ENCODE assay signal across 1 cellular context in the genomic region with DNA sequence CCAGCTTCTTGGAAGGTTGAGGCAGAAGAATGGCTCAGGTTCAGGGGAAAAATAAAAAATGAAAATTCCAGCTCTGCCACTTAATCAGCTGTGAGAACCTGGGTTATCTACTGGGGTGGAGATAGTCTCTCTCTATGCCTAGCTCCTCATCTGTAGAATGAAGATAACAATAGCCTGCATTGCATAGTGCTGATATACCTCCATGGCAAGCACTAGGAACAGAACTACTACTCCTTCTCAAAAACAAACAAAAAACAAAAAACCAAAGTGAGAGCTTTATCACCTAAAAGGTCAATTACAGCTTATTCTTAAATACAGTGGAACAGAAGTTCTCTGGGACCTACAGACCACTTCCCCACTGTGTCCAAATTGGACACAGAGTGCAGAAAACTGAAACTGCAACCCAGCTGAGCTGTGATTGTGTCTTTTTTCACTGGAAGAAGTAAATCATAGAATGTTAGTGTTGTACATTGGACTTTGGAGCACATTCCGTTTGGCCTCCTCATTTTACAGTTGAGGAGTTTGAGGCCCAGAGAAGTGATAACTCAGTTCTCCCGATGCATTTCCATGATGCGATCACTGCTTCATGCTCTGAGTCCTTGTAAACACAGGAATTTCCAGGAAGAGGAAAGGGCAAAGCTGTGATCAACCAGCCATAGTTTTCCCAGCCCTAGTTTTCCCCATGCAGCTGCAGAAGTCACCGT.
A peak's percentile ranks its signal among the peaks of the same experiment; 100 is the strongest.
TF ChIP-seq lines count a peak whose summit lies in the region.

No MANE protein-coding gene starts in this region.

TF ChIP-seq in K562, 482 proteins besides CTCF, POLR2A, EP300 and RAD21 (continued from another document):
- TF ChIP-seq, protein P1, sequence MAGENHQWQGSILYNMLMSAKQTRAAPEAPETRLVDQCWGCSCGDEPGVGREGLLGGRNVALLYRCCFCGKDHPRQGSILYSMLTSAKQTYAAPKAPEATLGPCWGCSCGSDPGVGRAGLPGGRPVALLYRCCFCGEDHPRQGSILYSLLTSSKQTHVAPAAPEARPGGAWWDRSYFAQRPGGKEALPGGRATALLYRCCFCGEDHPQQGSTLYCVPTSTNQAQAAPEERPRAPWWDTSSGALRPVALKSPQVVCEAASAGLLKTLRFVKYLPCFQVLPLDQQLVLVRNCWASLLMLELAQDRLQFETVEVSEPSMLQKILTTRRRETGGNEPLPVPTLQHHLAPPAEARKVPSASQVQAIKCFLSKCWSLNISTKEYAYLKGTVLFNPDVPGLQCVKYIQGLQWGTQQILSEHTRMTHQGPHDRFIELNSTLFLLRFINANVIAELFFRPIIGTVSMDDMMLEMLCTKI (IDR thresholded peaks at IDR 0.05; ENCODE audit: partially characterized antibody): no peak
- TF ChIP-seq ZNF175 (CRISPR knock-in tag; IDR thresholded peaks at IDR 0.05; ENCODE audit: low read depth) (peak; percentile 74), SRSF3 (IDR thresholded peaks at IDR 0.05; ENCODE audit: insufficient read depth, low read length) (no peak), ZBED1 (IDR thresholded peaks at IDR 0.05) (peak; percentile 42; the same call in 1 of the 2 replicates), ZFP1 (CRISPR knock-in tag; IDR thresholded peaks at IDR 0.05) (no peak), SMARCA4 (IDR thresholded peaks at IDR 0.05) (peak; percentile 97), BMI1 (IDR thresholded peaks at IDR 0.05; ENCODE audit: low read length) (no peak), ELF4 (CRISPR knock-in tag; IDR thresholded peaks at IDR 0.05) (peak; percentile 37; the same call in 1 of the 2 replicates), ZKSCAN8 (CRISPR knock-in tag; IDR thresholded peaks at IDR 0.05) (0 out of 2 replicates have a peak, but pooled peaks have one; percentile 13), ZNF444 (CRISPR knock-in tag; IDR thresholded peaks at IDR 0.05) (no peak), FOSL1 (tag; conservative IDR thresholded peaks at IDR 0.05) (no peak), GATAD2A (IDR thresholded peaks at IDR 0.05) (0 out of 2 replicates have a peak, but pooled peaks have one; percentile 68), SMAD4 (CRISPR knock-in tag; conservative IDR thresholded peaks at IDR 0.05) (peak; percentile 81; the same call in 1 of the 2 replicates), HDAC8 (tag; IDR thresholded peaks at IDR 0.05) (no peak), PHTF2 (CRISPR knock-in tag; IDR thresholded peaks at IDR 0.05) (no peak), GTF2F1 (IDR thresholded peaks at IDR 0.05; ENCODE audit: low read depth, low read length) (no peak), ZKSCAN3 (CRISPR knock-in tag; IDR thresholded peaks at IDR 0.05) (no peak), CHD2 (IDR thresholded peaks at IDR 0.05; ENCODE audit: low read depth, low read length) (no peak), NCOA1 (IDR thresholded peaks at IDR 0.05; ENCODE audit: low read depth) (peak; percentile 66), CAMTA2 (CRISPR knock-in tag; conservative IDR thresholded peaks at IDR 0.05) (0 out of 2 replicates have a peak, but pooled peaks have one; percentile 43), KHSRP (IDR thresholded peaks at IDR 0.05) (0 out of 2 replicates have a peak, but pooled peaks have one; percentile 36), MCM7 (IDR thresholded peaks at IDR 0.05) (no peak), ZSCAN32 (CRISPR knock-in tag; IDR thresholded peaks at IDR 0.05) (no peak), TAF7 (tag; IDR thresholded peaks at IDR 0.05) (no peak)
- TF ChIP-seq, protein P2, sequence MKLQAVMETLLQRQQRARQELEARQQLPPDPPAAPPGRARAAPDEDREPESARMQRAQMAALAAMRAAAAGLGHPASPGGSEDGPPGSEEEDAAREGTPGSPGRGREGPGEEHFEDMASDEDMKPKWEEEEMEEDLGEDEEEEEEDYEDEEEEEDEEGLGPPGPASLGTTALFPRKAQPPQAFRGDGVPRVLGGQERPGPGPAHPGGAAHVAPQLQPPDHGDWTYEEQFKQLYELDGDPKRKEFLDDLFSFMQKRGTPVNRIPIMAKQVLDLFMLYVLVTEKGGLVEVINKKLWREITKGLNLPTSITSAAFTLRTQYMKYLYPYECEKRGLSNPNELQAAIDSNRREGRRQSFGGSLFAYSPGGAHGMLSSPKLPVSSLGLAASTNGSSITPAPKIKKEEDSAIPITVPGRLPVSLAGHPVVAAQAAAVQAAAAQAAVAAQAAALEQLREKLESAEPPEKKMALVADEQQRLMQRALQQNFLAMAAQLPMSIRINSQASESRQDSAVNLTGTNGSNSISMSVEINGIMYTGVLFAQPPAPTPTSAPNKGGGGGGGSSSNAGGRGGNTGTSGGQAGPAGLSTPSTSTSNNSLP (IDR thresholded peaks at IDR 0.05; ENCODE audit: borderline replicate concordance, low read depth, low read length): peak; percentile 67; the same call in 1 of the 2 replicates
- TF ChIP-seq, protein P3, sequence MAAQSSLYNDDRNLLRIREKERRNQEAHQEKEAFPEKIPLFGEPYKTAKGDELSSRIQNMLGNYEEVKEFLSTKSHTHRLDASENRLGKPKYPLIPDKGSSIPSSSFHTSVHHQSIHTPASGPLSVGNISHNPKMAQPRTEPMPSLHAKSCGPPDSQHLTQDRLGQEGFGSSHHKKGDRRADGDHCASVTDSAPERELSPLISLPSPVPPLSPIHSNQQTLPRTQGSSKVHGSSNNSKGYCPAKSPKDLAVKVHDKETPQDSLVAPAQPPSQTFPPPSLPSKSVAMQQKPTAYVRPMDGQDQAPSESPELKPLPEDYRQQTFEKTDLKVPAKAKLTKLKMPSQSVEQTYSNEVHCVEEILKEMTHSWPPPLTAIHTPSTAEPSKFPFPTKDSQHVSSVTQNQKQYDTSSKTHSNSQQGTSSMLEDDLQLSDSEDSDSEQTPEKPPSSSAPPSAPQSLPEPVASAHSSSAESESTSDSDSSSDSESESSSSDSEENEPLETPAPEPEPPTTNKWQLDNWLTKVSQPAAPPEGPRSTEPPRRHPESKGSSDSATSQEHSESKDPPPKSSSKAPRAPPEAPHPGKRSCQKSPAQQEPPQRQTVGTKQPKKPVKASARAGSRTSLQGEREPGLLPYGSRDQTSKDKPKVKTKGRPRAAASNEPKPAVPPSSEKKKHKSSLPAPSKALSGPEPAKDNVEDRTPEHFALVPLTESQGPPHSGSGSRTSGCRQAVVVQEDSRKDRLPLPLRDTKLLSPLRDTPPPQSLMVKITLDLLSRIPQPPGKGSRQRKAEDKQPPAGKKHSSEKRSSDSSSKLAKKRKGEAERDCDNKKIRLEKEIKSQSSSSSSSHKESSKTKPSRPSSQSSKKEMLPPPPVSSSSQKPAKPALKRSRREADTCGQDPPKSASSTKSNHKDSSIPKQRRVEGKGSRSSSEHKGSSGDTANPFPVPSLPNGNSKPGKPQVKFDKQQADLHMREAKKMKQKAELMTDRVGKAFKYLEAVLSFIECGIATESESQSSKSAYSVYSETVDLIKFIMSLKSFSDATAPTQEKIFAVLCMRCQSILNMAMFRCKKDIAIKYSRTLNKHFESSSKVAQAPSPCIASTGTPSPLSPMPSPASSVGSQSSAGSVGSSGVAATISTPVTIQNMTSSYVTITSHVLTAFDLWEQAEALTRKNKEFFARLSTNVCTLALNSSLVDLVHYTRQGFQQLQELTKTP (IDR thresholded peaks at IDR 0.05; ENCODE audit: low read depth in 1 of 2, partially characterized antibody in 2 of 2): peak; percentile 30 to 37
- TF ChIP-seq, protein P4, sequence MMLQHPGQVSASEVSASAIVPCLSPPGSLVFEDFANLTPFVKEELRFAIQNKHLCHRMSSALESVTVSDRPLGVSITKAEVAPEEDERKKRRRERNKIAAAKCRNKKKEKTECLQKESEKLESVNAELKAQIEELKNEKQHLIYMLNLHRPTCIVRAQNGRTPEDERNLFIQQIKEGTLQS (IDR thresholded peaks at IDR 0.05): no peak
- TF ChIP-seq, protein P4 (CRISPR knock-in tag; conservative IDR thresholded peaks at IDR 0.05): no peak
- TF ChIP-seq, protein P5, sequence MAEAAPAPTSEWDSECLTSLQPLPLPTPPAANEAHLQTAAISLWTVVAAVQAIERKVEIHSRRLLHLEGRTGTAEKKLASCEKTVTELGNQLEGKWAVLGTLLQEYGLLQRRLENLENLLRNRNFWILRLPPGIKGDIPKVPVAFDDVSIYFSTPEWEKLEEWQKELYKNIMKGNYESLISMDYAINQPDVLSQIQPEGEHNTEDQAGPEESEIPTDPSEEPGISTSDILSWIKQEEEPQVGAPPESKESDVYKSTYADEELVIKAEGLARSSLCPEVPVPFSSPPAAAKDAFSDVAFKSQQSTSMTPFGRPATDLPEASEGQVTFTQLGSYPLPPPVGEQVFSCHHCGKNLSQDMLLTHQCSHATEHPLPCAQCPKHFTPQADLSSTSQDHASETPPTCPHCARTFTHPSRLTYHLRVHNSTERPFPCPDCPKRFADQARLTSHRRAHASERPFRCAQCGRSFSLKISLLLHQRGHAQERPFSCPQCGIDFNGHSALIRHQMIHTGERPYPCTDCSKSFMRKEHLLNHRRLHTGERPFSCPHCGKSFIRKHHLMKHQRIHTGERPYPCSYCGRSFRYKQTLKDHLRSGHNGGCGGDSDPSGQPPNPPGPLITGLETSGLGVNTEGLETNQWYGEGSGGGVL (CRISPR knock-in tag; IDR thresholded peaks at IDR 0.05): no peak
- TF ChIP-seq, protein P6, sequence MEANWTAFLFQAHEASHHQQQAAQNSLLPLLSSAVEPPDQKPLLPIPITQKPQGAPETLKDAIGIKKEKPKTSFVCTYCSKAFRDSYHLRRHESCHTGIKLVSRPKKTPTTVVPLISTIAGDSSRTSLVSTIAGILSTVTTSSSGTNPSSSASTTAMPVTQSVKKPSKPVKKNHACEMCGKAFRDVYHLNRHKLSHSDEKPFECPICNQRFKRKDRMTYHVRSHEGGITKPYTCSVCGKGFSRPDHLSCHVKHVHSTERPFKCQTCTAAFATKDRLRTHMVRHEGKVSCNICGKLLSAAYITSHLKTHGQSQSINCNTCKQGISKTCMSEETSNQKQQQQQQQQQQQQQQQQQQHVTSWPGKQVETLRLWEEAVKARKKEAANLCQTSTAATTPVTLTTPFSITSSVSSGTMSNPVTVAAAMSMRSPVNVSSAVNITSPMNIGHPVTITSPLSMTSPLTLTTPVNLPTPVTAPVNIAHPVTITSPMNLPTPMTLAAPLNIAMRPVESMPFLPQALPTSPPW (CRISPR knock-in tag; IDR thresholded peaks at IDR 0.05): peak; percentile 27
- TF ChIP-seq, protein P7, sequence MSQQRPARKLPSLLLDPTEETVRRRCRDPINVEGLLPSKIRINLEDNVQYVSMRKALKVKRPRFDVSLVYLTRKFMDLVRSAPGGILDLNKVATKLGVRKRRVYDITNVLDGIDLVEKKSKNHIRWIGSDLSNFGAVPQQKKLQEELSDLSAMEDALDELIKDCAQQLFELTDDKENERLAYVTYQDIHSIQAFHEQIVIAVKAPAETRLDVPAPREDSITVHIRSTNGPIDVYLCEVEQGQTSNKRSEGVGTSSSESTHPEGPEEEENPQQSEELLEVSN (IDR thresholded peaks at IDR 0.05; ENCODE audit: borderline replicate concordance in 1 of 2, extremely low read depth in 1 of 2, insufficient read depth in 1 of 2, insufficient read length in 1 of 2, low read depth in 1 of 2, low read length in 1 of 2, poor library complexity in 1 of 2, severe bottlenecking in 1 of 2): no peak
- TF ChIP-seq, protein P8, sequence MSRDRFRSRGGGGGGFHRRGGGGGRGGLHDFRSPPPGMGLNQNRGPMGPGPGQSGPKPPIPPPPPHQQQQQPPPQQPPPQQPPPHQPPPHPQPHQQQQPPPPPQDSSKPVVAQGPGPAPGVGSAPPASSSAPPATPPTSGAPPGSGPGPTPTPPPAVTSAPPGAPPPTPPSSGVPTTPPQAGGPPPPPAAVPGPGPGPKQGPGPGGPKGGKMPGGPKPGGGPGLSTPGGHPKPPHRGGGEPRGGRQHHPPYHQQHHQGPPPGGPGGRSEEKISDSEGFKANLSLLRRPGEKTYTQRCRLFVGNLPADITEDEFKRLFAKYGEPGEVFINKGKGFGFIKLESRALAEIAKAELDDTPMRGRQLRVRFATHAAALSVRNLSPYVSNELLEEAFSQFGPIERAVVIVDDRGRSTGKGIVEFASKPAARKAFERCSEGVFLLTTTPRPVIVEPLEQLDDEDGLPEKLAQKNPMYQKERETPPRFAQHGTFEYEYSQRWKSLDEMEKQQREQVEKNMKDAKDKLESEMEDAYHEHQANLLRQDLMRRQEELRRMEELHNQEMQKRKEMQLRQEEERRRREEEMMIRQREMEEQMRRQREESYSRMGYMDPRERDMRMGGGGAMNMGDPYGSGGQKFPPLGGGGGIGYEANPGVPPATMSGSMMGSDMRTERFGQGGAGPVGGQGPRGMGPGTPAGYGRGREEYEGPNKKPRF (IDR thresholded peaks at IDR 0.05; ENCODE audit: low read depth, low read length): no peak
- TF ChIP-seq, protein P9, sequence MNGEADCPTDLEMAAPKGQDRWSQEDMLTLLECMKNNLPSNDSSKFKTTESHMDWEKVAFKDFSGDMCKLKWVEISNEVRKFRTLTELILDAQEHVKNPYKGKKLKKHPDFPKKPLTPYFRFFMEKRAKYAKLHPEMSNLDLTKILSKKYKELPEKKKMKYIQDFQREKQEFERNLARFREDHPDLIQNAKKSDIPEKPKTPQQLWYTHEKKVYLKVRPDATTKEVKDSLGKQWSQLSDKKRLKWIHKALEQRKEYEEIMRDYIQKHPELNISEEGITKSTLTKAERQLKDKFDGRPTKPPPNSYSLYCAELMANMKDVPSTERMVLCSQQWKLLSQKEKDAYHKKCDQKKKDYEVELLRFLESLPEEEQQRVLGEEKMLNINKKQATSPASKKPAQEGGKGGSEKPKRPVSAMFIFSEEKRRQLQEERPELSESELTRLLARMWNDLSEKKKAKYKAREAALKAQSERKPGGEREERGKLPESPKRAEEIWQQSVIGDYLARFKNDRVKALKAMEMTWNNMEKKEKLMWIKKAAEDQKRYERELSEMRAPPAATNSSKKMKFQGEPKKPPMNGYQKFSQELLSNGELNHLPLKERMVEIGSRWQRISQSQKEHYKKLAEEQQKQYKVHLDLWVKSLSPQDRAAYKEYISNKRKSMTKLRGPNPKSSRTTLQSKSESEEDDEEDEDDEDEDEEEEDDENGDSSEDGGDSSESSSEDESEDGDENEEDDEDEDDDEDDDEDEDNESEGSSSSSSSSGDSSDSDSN (IDR thresholded peaks at IDR 0.05; ENCODE audit: borderline replicate concordance in 1 of 2, low read depth in 2 of 2, low read length in 2 of 2): no peak
- TF ChIP-seq, protein P10, sequence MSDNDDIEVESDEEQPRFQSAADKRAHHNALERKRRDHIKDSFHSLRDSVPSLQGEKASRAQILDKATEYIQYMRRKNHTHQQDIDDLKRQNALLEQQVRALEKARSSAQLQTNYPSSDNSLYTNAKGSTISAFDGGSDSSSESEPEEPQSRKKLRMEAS (CRISPR knock-in tag; IDR thresholded peaks at IDR 0.05): no peak
